Comparison of ENCODE assay signal across 8 cellular contexts in genomic region chr4:40736910-40737309, GRCh38. TPM values are rescaled to one million over a fixed set of nuclear protein-coding genes. Genes with fewer than 3 reads are reported as not detected.
DNase-seq lines count a peak whose midpoint lies in the region; ATAC-seq, FAIRE-seq and TF ChIP-seq lines count a peak whose summit lies in the region.

No MANE protein-coding gene starts in this region.

- H3K36me3 ChIP-seq in left lung (no peaks in the 10 kb centered on the region), ovary (no peaks in the 10 kb centered on the region)

- TF ChIP-seq POLR2A in ovary (IDR thresholded peaks at IDR 0.05), result no peak

- DNase-seq in SKM-1 treated with dmso at 0.1 percent for 144 hours (lab: John Stamatoyannopoulos, UW; ENCODE audit: unreplicated experiment), result peak; percentile 21
- no peak for DNase-seq in SKM-1 (lab: John Stamatoyannopoulos, UW; ENCODE audit: unreplicated experiment)
- DNase-seq in NAMALWA (ENCODE audit: low spot score), result peak; percentile 68
- no peak for DNase-seq in left lung
- DNase-seq in ovary, result no peak
- no peak for DNase-seq in activated CD8-positive, alpha-beta memory T cell treated with anti-CD3 and anti-CD28 coated beads, Interleukin-2, amount 50 U/mL, for 48 hours

- no peak for TF ChIP-seq EP300 in ovary (IDR thresholded peaks at IDR 0.05)

- peak; percentile 91 for FAIRE-seq in TTC549 (lab: Jason Lieb, UNC)

- H3K27me3 ChIP-seq in left lung, result no peaks in the 10 kb centered on the region
- H3K27me3 ChIP-seq in ovary, result no peaks in the 10 kb centered on the region

- intact Hi-C loops in left lung (cut with DNase I), result no loop called here
- intact Hi-C loops in ovary (cut with DNase I), result loop anchor here in 1 of 4 donors (10.0 kb wide), 1 partner anchor 168 kb away; no protein-coding TSS in a partner anchor

- 56 to 74% (median 69%) methylated on average over 1 of the region's 1 CpG for WGBS in ovary, 3 donors

- TF ChIP-seq CTCF in left lung (IDR thresholded peaks at IDR 0.05) (no peak), ovary (IDR thresholded peaks at IDR 0.05) (no peak)

- H3K4me3 ChIP-seq in left lung (no peak overlapping the region), ovary (no peak overlapping the region)

- H3K9me3 ChIP-seq in left lung (no peaks in the 10 kb centered on the region), ovary (no peaks in the 10 kb centered on the region)

- H3K27ac ChIP-seq in left lung (no peak overlapping the region), ovary (no peak overlapping the region)

- ATAC-seq in left lung (peak; percentile 67), GM19452 (IDR thresholded peaks at IDR 0.05; ENCODE audit: unreplicated experiment) (no peak)

- H3K4me1 ChIP-seq in left lung (peaks cover 0 to 15% of the 10 kb centered on the region in 2 donors), ovary (ENCODE audit: insufficient read depth) (no peaks in the 10 kb centered on the region)

RNA-seq across cellular contexts. Expression of gene NSUN7, which starts 12.8 kb away (rescaled TPM):
- total RNA-seq in left lung, result 1 to 10 TPM; 5.3 to 7.4 TPM
- total RNA-seq in ovary, result 10 to 100 TPM in 1 of 7 donors, 1 to 10 TPM in 6; 3.2 to 12.5 (median 4.1) TPM
- polyA plus RNA-seq in ovary, result 1 to 10 TPM; 2.0 to 2.4 TPM

Comparison
In these comparisons a context has a peak if more than half of its experiments do, and no peak if none do; other contexts are left out.
1. DNase-seq: peak in SKM-1 treated with dmso at 0.1 percent for 144 hours (single experiment) and NAMALWA (single experiment); none in SKM-1 (single experiment), left lung (0 of 2), ovary (0 of 5) and activated CD8-positive, alpha-beta memory T cell treated with anti-CD3 and anti-CD28 coated beads, Interleukin-2, amount 50 U/mL, for 48 hours (single experiment).